Comparison of ENCODE assay signal across 15 cellular contexts in genomic region chr7:111074071-111074771, GRCh38. TPM values are rescaled to one million over a fixed set of nuclear protein-coding genes. Genes with fewer than 3 reads are reported as not detected.
DNase-seq lines count a peak whose midpoint lies in the region; ATAC-seq lines count a peak whose summit lies in the region.
"Had no signal": no experiment of that assay in that cellular context is flagged by ENCODE, and none has a peak within 500 bp of the region (broad histone marks: within the 10 kb centered on the region; RNA-seq: fewer than 3 reads in every experiment).

No MANE protein-coding gene starts in this region.

- ATAC-seq in HG03354 (IDR thresholded peaks at IDR 0.05; ENCODE audit: poor library complexity, severe bottlenecking, unreplicated experiment) (peak; percentile 59), Right ventricle myocardium superior (ENCODE audit: poor library complexity) (no peak), left cardiac atrium (no peak)
- ATAC-seq in stimulated activated memory B cell treated with anti-CD40 and anti-IgM and Interleukin-4, amounts not matched to agents 10 μg/mL and 1 μg/mL and 100 μg/mL, for 72 hours: no peak
- ATAC-seq: upper lobe of right lung had no signal

- intact Hi-C loops in activated T-helper 1 cell treated with anti-CD3 and anti-CD28 coated beads, Interleukin-12 subunit alpha, Interleukin-12 subunit beta, Interleukin-2, Interleukin-4 antibody, amounts not matched to agents 30 ng/mL and 10 ng/mL and 1 ng/mL, durations not matched to agents 14 hours and 24 hours and 36 hours (cut with micrococcal nuclease): loop anchor here (1.0 kb wide), 3 partner anchors 9 to 61 kb away; no protein-coding TSS in a partner anchor
- intact Hi-C loops in Right ventricle myocardium superior (cut with DNase I): no loop called here
- intact Hi-C loops in left cardiac atrium (cut with DNase I): no loop called here

- peaks cover 8% of the 10 kb centered on the region for H3K36me3 Mint-ChIP-seq in activated naive CD4-positive, alpha-beta T cell treated with anti-CD3 and anti-CD28 coated beads, Interleukin-2, amount 50 U/mL, for 24 hours
- peaks cover 11% of the 10 kb centered on the region for H3K36me3 Mint-ChIP-seq in activated T-helper 1 cell treated with anti-CD3 and anti-CD28 coated beads, Interleukin-12 subunit alpha, Interleukin-12 subunit beta, Interleukin-2, Interleukin-4 antibody, amounts not matched to agents 30 ng/mL and 10 ng/mL and 1 ng/mL, durations not matched to agents 14 hours and 24 hours and 36 hours (ENCODE audit: low read depth)
- peaks cover 6% of the 10 kb centered on the region for H3K36me3 Mint-ChIP-seq in stimulated activated memory B cell treated with anti-CD40 and anti-IgM and Interleukin-4, amounts not matched to agents 10 μg/mL and 1 μg/mL and 100 μg/mL, for 72 hours

- no peak for DNase-seq in activated naive CD4-positive, alpha-beta T cell treated with anti-CD3 and anti-CD28 coated beads, Interleukin-2, amount 50 U/mL, for 16 hours
- no peak for DNase-seq in activated T-helper 1 cell treated with anti-CD3 and anti-CD28 coated beads, Interleukin-12 subunit alpha, Interleukin-12 subunit beta, Interleukin-2, Interleukin-4 antibody, amounts not matched to agents 30 ng/mL and 10 ng/mL and 1 ng/mL, durations not matched to agents 14 hours and 24 hours and 36 hours (ENCODE audit: low spot score)
- DNase-seq in Right ventricle myocardium superior: no peak
- DNase-seq in activated CD8-positive, alpha-beta memory T cell treated with anti-CD3 and anti-CD28 coated beads, Interleukin-2, amount 50 U/mL, for 48 hours: no peak
- DNase-seq in left cardiac atrium: no peak
- DNase-seq: esophagus squamous epithelium, NCI-H1048, NCI-H510A, SHP77, sigmoid colon, upper lobe of right lung had no signal

- peak overlapping the region; percentile 63 for H3K4me3 Mint-ChIP-seq in activated naive CD4-positive, alpha-beta T cell treated with anti-CD3 and anti-CD28 coated beads, Interleukin-2, amount 50 U/mL, for 24 hours
- H3K4me3 Mint-ChIP-seq in activated T-helper 1 cell treated with anti-CD3 and anti-CD28 coated beads, Interleukin-12 subunit alpha, Interleukin-12 subunit beta, Interleukin-2, Interleukin-4 antibody, amounts not matched to agents 30 ng/mL and 10 ng/mL and 1 ng/mL, durations not matched to agents 14 hours and 24 hours and 36 hours: peak overlapping the region; percentile 53
- H3K4me3 Mint-ChIP-seq in stimulated activated memory B cell treated with anti-CD40 and anti-IgM and Interleukin-4, amounts not matched to agents 10 μg/mL and 1 μg/mL and 100 μg/mL, for 72 hours: no peak overlapping the region
- H3K4me3 Mint-ChIP-seq: B cell had no signal

- H3K9me3 Mint-ChIP-seq in activated naive CD4-positive, alpha-beta T cell treated with anti-CD3 and anti-CD28 coated beads, Interleukin-2, amount 50 U/mL, for 24 hours: peaks cover 13% of the 10 kb centered on the region
- H3K9me3 Mint-ChIP-seq in activated T-helper 1 cell treated with anti-CD3 and anti-CD28 coated beads, Interleukin-12 subunit alpha, Interleukin-12 subunit beta, Interleukin-2, Interleukin-4 antibody, amounts not matched to agents 30 ng/mL and 10 ng/mL and 1 ng/mL, durations not matched to agents 14 hours and 24 hours and 36 hours: peaks cover 14% of the 10 kb centered on the region
- no peaks in the 10 kb centered on the region for H3K9me3 Mint-ChIP-seq in stimulated activated memory B cell treated with anti-CD40 and anti-IgM and Interleukin-4, amounts not matched to agents 10 μg/mL and 1 μg/mL and 100 μg/mL, for 72 hours

- H3K27me3 Mint-ChIP-seq in activated naive CD4-positive, alpha-beta T cell treated with anti-CD3 and anti-CD28 coated beads, Interleukin-2, amount 50 U/mL, for 24 hours: no peaks in the 10 kb centered on the region
- no peaks in the 10 kb centered on the region for H3K27me3 Mint-ChIP-seq in activated T-helper 1 cell treated with anti-CD3 and anti-CD28 coated beads, Interleukin-12 subunit alpha, Interleukin-12 subunit beta, Interleukin-2, Interleukin-4 antibody, amounts not matched to agents 30 ng/mL and 10 ng/mL and 1 ng/mL, durations not matched to agents 14 hours and 24 hours and 36 hours (ENCODE audit: insufficient read depth)
- no peaks in the 10 kb centered on the region for H3K27me3 Mint-ChIP-seq in stimulated activated memory B cell treated with anti-CD40 and anti-IgM and Interleukin-4, amounts not matched to agents 10 μg/mL and 1 μg/mL and 100 μg/mL, for 72 hours
- H3K27me3 Mint-ChIP-seq: B cell had no signal

- peak overlapping the region; percentile 76 for H3K27ac Mint-ChIP-seq in activated naive CD4-positive, alpha-beta T cell treated with anti-CD3 and anti-CD28 coated beads, Interleukin-2, amount 50 U/mL, for 24 hours
- peak overlapping the region; percentile 90 for H3K27ac Mint-ChIP-seq in activated T-helper 1 cell treated with anti-CD3 and anti-CD28 coated beads, Interleukin-12 subunit alpha, Interleukin-12 subunit beta, Interleukin-2, Interleukin-4 antibody, amounts not matched to agents 30 ng/mL and 10 ng/mL and 1 ng/mL, durations not matched to agents 14 hours and 24 hours and 36 hours
- H3K27ac Mint-ChIP-seq in stimulated activated memory B cell treated with anti-CD40 and anti-IgM and Interleukin-4, amounts not matched to agents 10 μg/mL and 1 μg/mL and 100 μg/mL, for 72 hours: peak overlapping the region; percentile 72
- H3K27ac Mint-ChIP-seq: B cell had no signal

- peaks cover 78% of the 10 kb centered on the region for H3K4me1 Mint-ChIP-seq in activated naive CD4-positive, alpha-beta T cell treated with anti-CD3 and anti-CD28 coated beads, Interleukin-2, amount 50 U/mL, for 24 hours
- peaks cover 66% of the 10 kb centered on the region for H3K4me1 Mint-ChIP-seq in activated T-helper 1 cell treated with anti-CD3 and anti-CD28 coated beads, Interleukin-12 subunit alpha, Interleukin-12 subunit beta, Interleukin-2, Interleukin-4 antibody, amounts not matched to agents 30 ng/mL and 10 ng/mL and 1 ng/mL, durations not matched to agents 14 hours and 24 hours and 36 hours (ENCODE audit: low read depth)
- H3K4me1 Mint-ChIP-seq in stimulated activated memory B cell treated with anti-CD40 and anti-IgM and Interleukin-4, amounts not matched to agents 10 μg/mL and 1 μg/mL and 100 μg/mL, for 72 hours: peaks cover 22% of the 10 kb centered on the region

RNA-seq across cellular contexts. Expression of gene LRRN3, which starts 16.7 kb away (rescaled TPM):
- total RNA-seq in activated T-helper 1 cell treated with anti-CD3 and anti-CD28 coated beads, Interleukin-12 subunit alpha, Interleukin-12 subunit beta, Interleukin-2, Interleukin-4 antibody, amounts not matched to agents 30 ng/mL and 10 ng/mL and 1 ng/mL, durations not matched to agents 14 hours and 24 hours and 36 hours: 57.3 and 61.5 TPM in 2 replicates
- total RNA-seq in Right ventricle myocardium superior (14.8 TPM), left cardiac atrium (10 to 100 TPM in 1 of 2 donors, 1 to 10 TPM in 1; 9.9 to 49.9 TPM)
